ENCODE assay signal across 10 cellular contexts in the genomic region with DNA sequence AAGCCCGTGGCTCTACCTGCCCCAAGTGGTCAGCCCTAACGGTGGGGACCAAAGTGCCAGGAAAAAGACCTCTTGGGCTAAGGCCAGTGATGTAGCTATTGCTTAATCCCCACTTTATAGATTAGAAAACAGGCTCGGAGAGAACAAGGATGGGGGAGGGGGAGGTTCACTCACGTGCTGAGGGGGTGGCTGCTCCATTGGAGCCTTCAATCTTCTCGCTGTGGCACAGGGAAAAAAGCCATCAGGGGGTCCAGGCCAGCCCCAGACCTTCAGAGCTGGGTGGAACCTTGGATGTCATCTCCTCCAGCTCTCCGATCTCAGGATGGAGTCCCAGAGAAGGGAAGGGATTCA. TPM values are rescaled to one million over a fixed set of nuclear protein-coding genes. Genes with fewer than 3 reads are reported as not detected.
DNase-seq lines count a peak whose midpoint lies in the region; TF ChIP-seq lines count a peak whose summit lies in the region.
"Had no signal": no experiment of that assay in that cellular context is flagged by ENCODE, and none has a peak within 500 bp of the region (broad histone marks: within the 10 kb centered on the region; RNA-seq: fewer than 3 reads in every experiment).

No MANE protein-coding gene starts in this region.

- H3K4me2 ChIP-seq in OCI-LY1 (ENCODE audit: low read length) = peak overlapping the region; percentile 76

- TF ChIP-seq EP300 in esophagus muscularis mucosa (IDR thresholded peaks at IDR 0.05) (no peak), tibial nerve (IDR thresholded peaks at IDR 0.05) (no peak)

- H3K27ac ChIP-seq in OCI-LY1 (ENCODE audit: low read depth, low read length, poor library complexity, severe bottlenecking) (no peak overlapping the region), esophagus muscularis mucosa (replicated peaks in 1 of 4) (no peak overlapping the region), temporal lobe (ENCODE audit: low read depth, low read length) (peak overlapping the region; percentile 75), brain microvascular endothelial cell (no peak overlapping the region), tibial nerve (no peak overlapping the region)
- H3K27ac ChIP-seq: heart right ventricle had no signal

- no peak for TF ChIP-seq CTCF in OCI-LY1 (IDR thresholded peaks at IDR 0.05; ENCODE audit: low read length)
- TF ChIP-seq CTCF in esophagus muscularis mucosa (IDR thresholded peaks at IDR 0.05) = no peak
- no peak for TF ChIP-seq CTCF in brain microvascular endothelial cell (IDR thresholded peaks at IDR 0.05; ENCODE audit: low read depth, low read length, missing control alignments)
- no peak for TF ChIP-seq CTCF in tibial nerve (IDR thresholded peaks at IDR 0.05)

- 16% methylated on average over 5 of the region's 6 CpGs for WGBS in esophagus muscularis mucosa
- 34 to 51% methylated on average over 5 to 6 of the region's 6 CpGs for WGBS in tibial nerve, 2 donors

- H3K9me3 ChIP-seq in OCI-LY1 (ENCODE audit: low read length) (no peaks in the 10 kb centered on the region), esophagus muscularis mucosa (no peaks in the 10 kb centered on the region), tibial nerve (no peaks in the 10 kb centered on the region)
- H3K9me3 ChIP-seq: heart right ventricle had no signal

- H3K79me2 ChIP-seq in OCI-LY1 (ENCODE audit: insufficient read depth, low read length) = no peaks in the 10 kb centered on the region

- H3K4me1 ChIP-seq in OCI-LY1 (ENCODE audit: insufficient read depth, low read length, severe bottlenecking) (peaks cover 18% of the 10 kb centered on the region), esophagus muscularis mucosa (peaks cover 31 to 67% (median 44%) of the 10 kb centered on the region in 4 donors), tibial nerve (peaks cover 0 to 36% (median 16%) of the 10 kb centered on the region in 4 donors)

- no peak overlapping the region; the same call in 1 of the 2 replicates for H3K9ac ChIP-seq in OCI-LY1 (ENCODE audit: low read length)

- TF ChIP-seq POLR2A in esophagus muscularis mucosa (IDR thresholded peaks at IDR 0.05; ENCODE audit: low read depth) (no peak), tibial nerve (IDR thresholded peaks at IDR 0.05) (no peak)

- H2AFZ ChIP-seq in OCI-LY1 (ENCODE audit: low read length) = no peak overlapping the region

- DNase-seq in NCI-H146 (lab: John Stamatoyannopoulos, UW) = peak; percentile 23
- DNase-seq in NCI-H146 treated with DMSO at 0.1 percent for 48 hours (lab: John Stamatoyannopoulos, UW; ENCODE audit: unreplicated experiment) = no peak
- DNase-seq in esophagus muscularis mucosa (ENCODE audit: extremely low spot score) = no peak
- DNase-seq in brain microvascular endothelial cell = no peak
- no peak for DNase-seq in posterior cingulate gyrus
- no peak for DNase-seq in tibial nerve (ENCODE audit: low spot score in 2 of 2)

- H4K20me1 ChIP-seq in OCI-LY1 (ENCODE audit: insufficient read depth, low read length) = no peaks in the 10 kb centered on the region

- peak overlapping the region; percentile 57 for H3K4me3 ChIP-seq in OCI-LY1 (ENCODE audit: low read depth, low read length, poor library complexity, severe bottlenecking)
- H3K4me3 ChIP-seq in esophagus muscularis mucosa = peak overlapping the region in 3 of 4 donors; percentile 45 to 63 (median 48)
- H3K4me3 ChIP-seq in brain microvascular endothelial cell (ENCODE audit: low read depth, low read length) = no peak overlapping the region
- peak overlapping the region in 2 of 4 donors; percentile 54 to 55 for H3K4me3 ChIP-seq in tibial nerve

- H3K36me3 ChIP-seq in OCI-LY1 (ENCODE audit: insufficient read depth, low read length) (no peaks in the 10 kb centered on the region), esophagus muscularis mucosa (no peaks in the 10 kb centered on the region), brain microvascular endothelial cell (replicated peaks) (no peaks in the 10 kb centered on the region), tibial nerve (no peaks in the 10 kb centered on the region)
- H3K36me3 ChIP-seq: heart right ventricle had no signal

- peaks cover 10% of the 10 kb centered on the region; the same call in 1 of the 2 replicates for H3K27me3 ChIP-seq in OCI-LY1 (ENCODE audit: insufficient read depth, low read length)
- peaks cover 27 to 85% (median 59%) of the 10 kb centered on the region in 4 donors for H3K27me3 ChIP-seq in esophagus muscularis mucosa
- H3K27me3 ChIP-seq in brain microvascular endothelial cell (replicated peaks) = peaks cover 59% of the 10 kb centered on the region
- H3K27me3 ChIP-seq in tibial nerve = peaks cover 0 to 47% of the 10 kb centered on the region in 2 donors

- H3F3A ChIP-seq in OCI-LY1 (ENCODE audit: insufficient read depth, low read length) = no peaks in the 10 kb centered on the region

- intact Hi-C loops in esophagus muscularis mucosa (cut with DNase I) (loop anchor here (2.0 kb wide), 2 partner anchors 25 to 109 kb away; no protein-coding TSS in a partner anchor), posterior cingulate gyrus (cut with DNase I) (loop anchor here (2.0 to 10.0 kb wide), 3 partner anchors 21 to 107 kb away; partner anchors contain the start of gene SRCIN1)

- no peaks in the 10 kb centered on the region for H3K9me2 ChIP-seq in OCI-LY1 (ENCODE audit: low read depth, low read length)

- in situ Hi-C loops in brain microvascular endothelial cell (cut with HindIII; ENCODE audit: low pct_ligation_motif_present, low sequenced_read_pairs) = no loop called here

RNA-seq across cellular contexts. Expression of gene SRCIN1, which starts 45.9 kb away (rescaled TPM):
- total RNA-seq in esophagus muscularis mucosa (1 to 10 TPM; 1.2 to 2.7 (median 2.3) TPM), temporal lobe (29.0 TPM), tibial nerve (1 to 10 TPM in 2 of 4 donors, under 1 TPM in 2; 0.44 to 5.4 (median 1.5) TPM)
- total RNA-seq: mononuclear cell had no signal
